Comparison of ENCODE assay signal across 13 cellular contexts in the genomic region with DNA sequence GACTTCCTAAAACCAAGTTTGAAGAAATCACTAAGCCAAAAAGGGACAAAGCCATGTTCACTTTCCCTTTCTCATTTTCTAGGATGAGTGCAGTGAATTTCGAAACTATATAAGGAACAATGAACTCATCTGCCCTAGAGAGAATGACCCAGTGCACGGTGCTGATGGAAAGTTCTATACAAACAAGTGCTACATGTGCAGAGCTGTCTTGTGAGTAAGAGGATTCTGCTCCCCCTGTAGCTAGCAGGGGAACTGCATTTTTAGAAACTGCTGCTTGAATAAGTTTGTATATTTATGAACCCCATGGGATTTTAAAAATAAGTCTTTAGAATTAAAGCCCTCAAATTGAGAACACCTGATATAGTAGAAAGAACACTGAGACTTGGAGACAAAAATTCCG. TPM values are rescaled to one million over a fixed set of nuclear protein-coding genes. Genes with fewer than 3 reads are reported as not detected.
DNase-seq lines count a peak whose midpoint lies in the region; ATAC-seq and TF ChIP-seq lines count a peak whose summit lies in the region.
"Had no signal": no experiment of that assay in that cellular context is flagged by ENCODE, and none has a peak within 500 bp of the region (broad histone marks: within the 10 kb centered on the region; RNA-seq: fewer than 3 reads in every experiment).

No MANE protein-coding gene starts in this region.

- H3K4me3 ChIP-seq in DOHH2 (ENCODE audit: low read length) = no peak overlapping the region
- no peak overlapping the region for H3K4me3 ChIP-seq in astrocyte of the spinal cord (ENCODE audit: low read depth, low read length)

- TF ChIP-seq CTCF in DOHH2 (IDR thresholded peaks at IDR 0.05; ENCODE audit: low read depth, low read length, poor library complexity, severe bottlenecking) (peak; percentile 25), astrocyte of the spinal cord (IDR thresholded peaks at IDR 0.05; ENCODE audit: low read depth, low read length) (peak; percentile 31), GM20000 (IDR thresholded peaks at IDR 0.05; ENCODE audit: extremely low read depth, missing control alignments) (no peak)

- ATAC-seq in left lobe of liver (peak; percentile 50), HG02763 (IDR thresholded peaks at IDR 0.05; ENCODE audit: unreplicated experiment) (no peak)
- ATAC-seq: activated T-cell treated with anti-CD3 and anti-CD28 coated beads, Interleukin-2, amount 50 U/mL, for 4 hours had no signal

- no peak overlapping the region for H3K27ac ChIP-seq in DOHH2 (ENCODE audit: low read depth, low read length)

- H3K9me2 ChIP-seq in DOHH2 (replicated peaks; ENCODE audit: control insufficient read depth, low read length) = no peaks in the 10 kb centered on the region

- H3F3A ChIP-seq in DOHH2 (ENCODE audit: control insufficient read depth, insufficient read depth) = no peaks in the 10 kb centered on the region

- H3K4me2 ChIP-seq in DOHH2 (ENCODE audit: low read length) = no peak overlapping the region

- no peaks in the 10 kb centered on the region for H4K20me1 ChIP-seq in DOHH2 (ENCODE audit: control insufficient read depth, insufficient read depth, low read depth, low read length)

- H3K4me1 ChIP-seq in DOHH2 (ENCODE audit: control insufficient read depth, low read length) = peaks cover 4% of the 10 kb centered on the region

- peak; percentile 17 for DNase-seq in LHCN-M2 (ENCODE audit: low read depth)
- DNase-seq in astrocyte of the spinal cord (ENCODE audit: low read depth, low spot score) = peak; percentile 15
- no peak for DNase-seq in left lobe of liver (ENCODE audit: low spot score)
- no peak for DNase-seq in stimulated activated CD4-positive, alpha-beta T cell treated with anti-CD3 and anti-CD28 coated beads, Interleukin-4, amount 100 ng/mL, for 1 hour
- DNase-seq in stimulated activated CD4-positive, alpha-beta T cell treated with anti-CD3 and anti-CD28 coated beads, Interleukin-1b, Interleukin-23, amount 100 ng/mL, for 48 hours = no peak
- DNase-seq in GM20000 (ENCODE audit: low spot score) = no peak
- DNase-seq: activated T-cell treated with anti-CD3 and anti-CD28 coated beads, Interleukin-2, amount 50 U/mL, for 4 hours; NCI-H748 treated with DMSO at 0.1 percent for 48 hours; stimulated activated CD8-positive, alpha-beta memory T cell treated with anti-CD3 and anti-CD28 coated beads, Interleukin-4, amount 100 ng/mL, for 48 hours had no signal

- H3K9me3 ChIP-seq in DOHH2 (ENCODE audit: control insufficient read depth, insufficient read depth, low read length) = no peaks in the 10 kb centered on the region

- no peaks in the 10 kb centered on the region for H3K79me2 ChIP-seq in DOHH2 (ENCODE audit: control insufficient read depth, low read length)

- in situ Hi-C loops in astrocyte of the spinal cord (cut with HindIII; ENCODE audit: low sequenced_read_pairs) = no loop called here

- H3K27me3 ChIP-seq in DOHH2 (ENCODE audit: control insufficient read depth, low read length) = no peaks in the 10 kb centered on the region; the same call in 1 of the 2 replicates

- H3K36me3 ChIP-seq in DOHH2 (ENCODE audit: control insufficient read depth, low read length) = no peaks in the 10 kb centered on the region

RNA-seq across cellular contexts. Expression of a gene that starts 42.7 kb away (rescaled TPM):
- total RNA-seq in LHCN-M2 (2014; rRNA removed) = not detected in 2 replicates
- polyA plus RNA-seq in LHCN-M2 (2012) = not detected
- total RNA-seq in left lobe of liver = not detected
- total RNA-seq: activated T-cell treated with anti-CD3 and anti-CD28 coated beads, Interleukin-2, amount 50 U/mL, for 4 hours; mesothelial cell of epicardium; skeletal muscle tissue had no signal

Comparison
In these comparisons a context has a peak if more than half of its experiments do, and no peak if none do; other contexts are left out.
1. DNase-seq: peak in LHCN-M2 (single experiment) and astrocyte of the spinal cord (single experiment); none in left lobe of liver (single experiment), stimulated activated CD4-positive, alpha-beta T cell treated with anti-CD3 and anti-CD28 coated beads, Interleukin-4, amount 100 ng/mL, for 1 hour (single experiment), stimulated activated CD4-positive, alpha-beta T cell treated with anti-CD3 and anti-CD28 coated beads, Interleukin-1b, Interleukin-23, amount 100 ng/mL, for 48 hours (single experiment) and GM20000 (single experiment).